ENCODE assay signal across 28 cellular contexts in the genomic region with DNA sequence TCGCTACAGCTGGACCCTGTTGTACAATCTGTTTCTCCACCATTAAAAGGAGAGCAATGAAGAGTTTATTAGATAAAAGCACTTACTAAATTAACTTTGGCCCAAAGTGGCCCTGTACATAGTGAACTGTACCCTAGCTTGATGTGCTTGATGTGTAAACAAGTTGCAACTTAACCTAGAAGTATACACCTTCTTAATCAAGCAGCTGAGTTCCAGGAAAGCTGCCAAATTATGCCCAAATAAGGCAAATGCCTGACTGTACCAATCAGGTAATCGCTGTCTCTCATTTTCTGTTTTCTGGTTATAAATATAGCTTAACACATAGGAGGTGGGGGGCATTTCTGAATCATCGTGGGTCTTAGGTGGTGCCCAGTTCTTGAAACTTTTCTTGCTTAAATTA.
"Had no signal": no experiment of that assay in that cellular context is flagged by ENCODE, and none has a peak within 500 bp of the region (broad histone marks: within the 10 kb centered on the region; RNA-seq: fewer than 3 reads in every experiment).

No MANE protein-coding gene starts in this region.

- H3K27me3 Mint-ChIP-seq: activated T-helper 17 cell treated with anti-CD3 and anti-CD28 coated beads, Interleukin-2, amount 50 U/mL, for 72 hours; naive thymus-derived CD4-positive, alpha-beta T cell; stimulated activated memory B cell treated with anti-CD40 and anti-IgM and Interleukin-4, amounts not matched to agents 10 μg/mL and 1 μg/mL and 100 μg/mL, for 72 hours had no signal

- H3K4me3 Mint-ChIP-seq: activated CD8-positive, alpha-beta T cell treated with anti-CD3 and anti-CD28 coated beads, Interleukin-2, amount 10 ng/mL, durations not matched to agents 7 days and 5 days; activated T-helper 17 cell treated with anti-CD3 and anti-CD28 coated beads, Interleukin-2, amount 50 U/mL, for 72 hours; naive thymus-derived CD4-positive, alpha-beta T cell; neural crest cell; stimulated activated memory B cell treated with anti-CD40 and anti-IgM and Interleukin-4, amounts not matched to agents 10 μg/mL and 1 μg/mL and 100 μg/mL, for 72 hours had no signal

- DNase-seq: activated CD4-positive, alpha-beta T cell treated with anti-CD3 and anti-CD28 coated beads for 1 hour; activated CD4-positive, alpha-beta T cell treated with anti-CD3 and anti-CD28 coated beads, Interleukin-2, amount 50 U/mL, for 1 hour; activated CD8-positive, alpha-beta T cell treated with anti-CD3 and anti-CD28 coated beads, Interleukin-2, amount 10 ng/mL, durations not matched to agents 7 days and 5 days; activated T-cell treated with anti-CD3 and anti-CD28 coated beads, Interleukin-2, amount 50 U/mL, for 1 hour; brain microvascular endothelial cell; central memory CD4-positive, alpha-beta T cell; effector memory CD4-positive, alpha-beta T cell; glutamatergic neuron; hippocampal formation; kidney glomerular epithelial cell; left lung; naive thymus-derived CD4-positive, alpha-beta T cell; occipital lobe; posterior cingulate gyrus; sigmoid colon; stimulated activated CD4-positive, alpha-beta T cell treated with anti-CD3 and anti-CD28 coated beads, Interleukin-15, amount 100 ng/mL, for 24 hours; stomach; uterus had no signal

- H3K27ac Mint-ChIP-seq: activated CD8-positive, alpha-beta T cell treated with anti-CD3 and anti-CD28 coated beads, Interleukin-2, amount 10 ng/mL, durations not matched to agents 7 days and 5 days; activated naive CD4-positive, alpha-beta T cell treated with anti-CD3 and anti-CD28 coated beads, Interleukin-2, amount 50 U/mL, for 72 hours; activated T-helper 17 cell treated with anti-CD3 and anti-CD28 coated beads, Interleukin-2, amount 50 U/mL, for 72 hours; naive thymus-derived CD4-positive, alpha-beta T cell; stimulated activated memory B cell treated with anti-CD40 and anti-IgM and Interleukin-4, amounts not matched to agents 10 μg/mL and 1 μg/mL and 100 μg/mL, for 72 hours had no signal

- H3K4me3 ChIP-seq: ascending aorta, esophagus muscularis mucosa, left lung, lung, sigmoid colon, smooth muscle cell, stomach, suprapubic skin, tibial nerve, uterus had no signal

- H3K27me3 ChIP-seq: ascending aorta, brain microvascular endothelial cell, esophagus muscularis mucosa, left lung, sigmoid colon, stomach, suprapubic skin, tibial nerve, uterus had no signal

- H3K9me3 ChIP-seq: ascending aorta, esophagus muscularis mucosa, left lung, sigmoid colon, stomach, suprapubic skin, tibial nerve, uterus had no signal

- ATAC-seq: activated CD8-positive, alpha-beta T cell treated with anti-CD3 and anti-CD28 coated beads, Interleukin-2, amount 10 ng/mL, durations not matched to agents 7 days and 5 days; activated naive CD4-positive, alpha-beta T cell treated with anti-CD3 and anti-CD28 coated beads, Interleukin-2, amount 50 U/mL, for 72 hours; activated T-helper 17 cell treated with anti-CD3 and anti-CD28 coated beads, Interleukin-2, amount 50 U/mL, for 72 hours; left lung; naive thymus-derived CD4-positive, alpha-beta T cell; stimulated activated memory B cell treated with anti-CD40 and anti-IgM and Interleukin-4, amounts not matched to agents 10 μg/mL and 1 μg/mL and 100 μg/mL, for 72 hours had no signal

- H3K36me3 ChIP-seq: ascending aorta, brain microvascular endothelial cell, esophagus muscularis mucosa, left lung, sigmoid colon, stomach, suprapubic skin, tibial nerve, uterus had no signal

- H3K4me2 ChIP-seq: smooth muscle cell had no signal

- H3K9me3 Mint-ChIP-seq: activated T-helper 17 cell treated with anti-CD3 and anti-CD28 coated beads, Interleukin-2, amount 50 U/mL, for 72 hours; neural crest cell; stimulated activated memory B cell treated with anti-CD40 and anti-IgM and Interleukin-4, amounts not matched to agents 10 μg/mL and 1 μg/mL and 100 μg/mL, for 72 hours had no signal

- H3K4me1 ChIP-seq: ascending aorta, esophagus muscularis mucosa, left lung, sigmoid colon, stomach, suprapubic skin, tibial nerve, uterus had no signal

- H3K27ac ChIP-seq: ascending aorta, brain microvascular endothelial cell, esophagus muscularis mucosa, left lung, sigmoid colon, stomach, suprapubic skin, tibial nerve, uterus had no signal

- H3K36me3 Mint-ChIP-seq: activated naive CD4-positive, alpha-beta T cell treated with anti-CD3 and anti-CD28 coated beads, Interleukin-2, amount 50 U/mL, for 72 hours; naive thymus-derived CD4-positive, alpha-beta T cell; stimulated activated memory B cell treated with anti-CD40 and anti-IgM and Interleukin-4, amounts not matched to agents 10 μg/mL and 1 μg/mL and 100 μg/mL, for 72 hours had no signal

- H3K4me1 Mint-ChIP-seq: activated T-helper 17 cell treated with anti-CD3 and anti-CD28 coated beads, Interleukin-2, amount 50 U/mL, for 72 hours; naive thymus-derived CD4-positive, alpha-beta T cell; neural crest cell; stimulated activated memory B cell treated with anti-CD40 and anti-IgM and Interleukin-4, amounts not matched to agents 10 μg/mL and 1 μg/mL and 100 μg/mL, for 72 hours had no signal
